Comparison of ENCODE assay signal across 8 cellular contexts in genomic region chr21:33308586-33309490, GRCh38. TPM values are rescaled to one million over a fixed set of nuclear protein-coding genes. Genes with fewer than 3 reads are reported as not detected.
DNase-seq lines count a peak whose midpoint lies in the region; ATAC-seq and TF ChIP-seq lines count a peak whose summit lies in the region.

No MANE protein-coding gene starts in this region.

- H3K27me3 ChIP-seq in DND-41 (ENCODE audit: insufficient read depth, low read length, poor library complexity): no peaks in the 10 kb centered on the region

- H3K9ac ChIP-seq in DND-41 (ENCODE audit: low read depth, low read length): peak overlapping the region; percentile 33

- peak overlapping the region in 1 of 2 experiments; percentile 19; a peak in 2 of 4 replicates for H3K4me3 ChIP-seq in DND-41 (ENCODE audit: low read depth in 1 of 2, low read length in 2 of 2)

- DNase-seq in DND-41: peak; percentile 94
- peak; percentile 39 to 50 for DNase-seq in NOMO-1 (lab: John Stamatoyannopoulos, UW; ENCODE audit: unreplicated experiment in 2 of 2)
- peak; percentile 47 for DNase-seq in naive B cell
- no peak for DNase-seq in NCI-H526 treated with DMSO at 0.1 percent for 48 hours (lab: John Stamatoyannopoulos, UW)
- DNase-seq in progenitor cell of endocrine pancreas (ENCODE audit: low spot score, unreplicated experiment): no peak
- DNase-seq in A172 (ENCODE audit: low spot score): no peak

- TF ChIP-seq CTCF in DND-41 (IDR thresholded peaks at IDR 0.05; ENCODE audit: borderline replicate concordance, extremely low read depth, low read length, poor library complexity, severe bottlenecking) (peak; percentile 75), progenitor cell of endocrine pancreas (IDR thresholded peaks at IDR 0.05; ENCODE audit: unreplicated experiment) (no peak)

- H3K36me3 ChIP-seq in DND-41 (ENCODE audit: insufficient read depth, low read length): no peaks in the 10 kb centered on the region

- no peaks in the 10 kb centered on the region for H3K9me3 ChIP-seq in DND-41 (ENCODE audit: insufficient read depth, low read length, severe bottlenecking)

- H3K79me2 ChIP-seq in DND-41 (ENCODE audit: insufficient read depth, low read length): no peaks in the 10 kb centered on the region

- no peaks in the 10 kb centered on the region for H4K20me1 ChIP-seq in DND-41 (ENCODE audit: insufficient read depth, low read length)

- H3K27ac ChIP-seq in DND-41 (ENCODE audit: low read length): peak overlapping the region; percentile 85

- H2AFZ ChIP-seq in DND-41 (ENCODE audit: low read depth, low read length): peak overlapping the region; percentile 41; the same call in 1 of the 2 replicates

- H3K27ac Mint-ChIP-seq in naive B cell (peak overlapping the region in 4 of 6 donors; percentile 5 to 38 (median 16)), progenitor cell of endocrine pancreas (no peak overlapping the region)

- H3K9me3 Mint-ChIP-seq in naive B cell (peaks cover 0 to 2% (median 0%) of the 10 kb centered on the region in 7 donors), progenitor cell of endocrine pancreas (ENCODE audit: low read depth) (peaks cover 7% of the 10 kb centered on the region)

- peak overlapping the region; percentile 50 for H3K4me2 ChIP-seq in DND-41 (ENCODE audit: insufficient read depth, low read length)

- no peaks in the 10 kb centered on the region for H3K36me3 Mint-ChIP-seq in naive B cell
- no peaks in the 10 kb centered on the region for H3K36me3 Mint-ChIP-seq in progenitor cell of endocrine pancreas (ENCODE audit: insufficient read depth)

- H3K4me3 Mint-ChIP-seq in naive B cell (peak overlapping the region in 3 of 8 donors; percentile 1 to 56 (median 2)), progenitor cell of endocrine pancreas (ENCODE audit: low read depth) (no peak overlapping the region)

- peak; percentile 91 for ATAC-seq in DND-41 (ENCODE audit: insufficient read depth, low read depth)
- peak; percentile 86 for ATAC-seq in GM19452 (IDR thresholded peaks at IDR 0.05; ENCODE audit: unreplicated experiment)
- peak; percentile 87 for ATAC-seq in HG03439 (IDR thresholded peaks at IDR 0.05; ENCODE audit: unreplicated experiment)
- ATAC-seq in naive B cell (ENCODE audit: low read depth in 2 of 2): peak; percentile 84 to 88

- H3K4me1 ChIP-seq in DND-41 (ENCODE audit: insufficient read depth, low read length): peaks cover 64% of the 10 kb centered on the region

- H3K27me3 Mint-ChIP-seq in naive B cell (no peaks in the 10 kb centered on the region), progenitor cell of endocrine pancreas (no peaks in the 10 kb centered on the region)

- peaks cover 34 to 42% (median 34%) of the 10 kb centered on the region in 3 donors for H3K4me1 Mint-ChIP-seq in naive B cell
- peaks cover 7% of the 10 kb centered on the region for H3K4me1 Mint-ChIP-seq in progenitor cell of endocrine pancreas (ENCODE audit: low read depth)

RNA-seq across cellular contexts. Expression of gene IFNAR1, which starts 15.9 kb away (rescaled TPM):
- 100 to 1,000 TPM in 5 of 6 donors, 10 to 100 TPM in 1; 99.7 to 142 (median 126) TPM for polyA plus RNA-seq in naive B cell (ENCODE audit: low read depth in 6 of 6)
- total RNA-seq in progenitor cell of endocrine pancreas: 18.3 and 19.6 TPM in 2 replicates
- total RNA-seq in A172 (2014; rRNA removed; shearing (Covaris generic)): 15.7 and 20.5 TPM in 2 replicates

RNA-seq across cellular contexts. Expression of gene IL10RB, which starts 42.7 kb away (rescaled TPM):
- polyA plus RNA-seq in naive B cell (ENCODE audit: low read depth in 6 of 6): 10 to 100 TPM; 56.9 to 83.1 (median 71.0) TPM
- total RNA-seq in progenitor cell of endocrine pancreas: 7.7 and 8.7 TPM in 2 replicates
- 64.9 and 67.7 TPM in 2 replicates for total RNA-seq in A172 (2014; rRNA removed; shearing (Covaris generic))

Comparison
In these comparisons a context has a peak if more than half of its experiments do, and no peak if none do; other contexts are left out.
1. DNase-seq: peak in DND-41 (single experiment), NOMO-1 (2 of 2) and naive B cell (single experiment); none in NCI-H526 treated with DMSO at 0.1 percent for 48 hours (single experiment), progenitor cell of endocrine pancreas (single experiment) and A172 (single experiment).
2. Peak in every context shown above with its lines, with median percentiles within 50 percentile points of each other: ATAC-seq.